23 cellular contexts compared by ENCODE assay signal in the genomic region with DNA sequence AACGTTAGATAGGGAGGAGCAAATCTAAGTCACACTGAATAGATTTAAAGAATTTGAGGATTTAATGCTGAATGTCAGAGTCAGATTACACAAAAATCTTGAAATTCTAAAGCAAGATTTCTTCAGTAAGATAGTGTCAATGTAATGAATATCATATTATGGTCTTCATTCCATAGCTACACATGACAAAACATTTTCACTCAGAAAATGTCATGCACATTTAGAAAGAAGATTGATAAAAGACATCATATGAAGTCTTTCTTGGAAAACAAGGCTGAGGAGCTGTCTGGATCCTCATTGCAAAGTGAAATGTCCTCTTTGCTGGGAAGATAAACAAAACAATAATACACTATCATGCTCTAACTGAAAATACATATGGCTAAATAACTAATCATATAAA.
"Had no signal": no experiment of that assay in that cellular context is flagged by ENCODE, and none has a peak within 500 bp of the region (broad histone marks: within the 10 kb centered on the region; RNA-seq: fewer than 3 reads in every experiment).

No MANE protein-coding gene starts in this region.

- H3K4me1 ChIP-seq: colonic mucosa, esophagus muscularis mucosa, esophagus squamous epithelium, foreskin keratinocyte, gastrocnemius medialis, gastroesophageal sphincter, heart left ventricle, heart right ventricle had no signal

- H3K27me3 ChIP-seq: colonic mucosa, dorsolateral prefrontal cortex, esophagus muscularis mucosa, esophagus squamous epithelium, foreskin keratinocyte, gastrocnemius medialis, gastroesophageal sphincter, heart left ventricle, heart right ventricle had no signal

- H3K27ac ChIP-seq: colonic mucosa, coronary artery, dorsolateral prefrontal cortex, epithelial cell of prostate, esophagus muscularis mucosa, esophagus squamous epithelium, foreskin keratinocyte, gastrocnemius medialis, gastroesophageal sphincter, heart left ventricle, heart right ventricle had no signal

- H3K36me3 ChIP-seq: colonic mucosa, esophagus muscularis mucosa, esophagus squamous epithelium, gastrocnemius medialis, gastroesophageal sphincter, heart left ventricle, heart right ventricle had no signal

- H3K9me3 ChIP-seq: colonic mucosa, esophagus muscularis mucosa, esophagus squamous epithelium, gastrocnemius medialis, gastroesophageal sphincter, heart left ventricle had no signal

- H3K4me3 ChIP-seq: colonic mucosa, coronary artery, dorsolateral prefrontal cortex, esophagus muscularis mucosa, esophagus squamous epithelium, gastrocnemius medialis, gastroesophageal sphincter, heart left ventricle, heart right ventricle had no signal

- DNase-seq: colonic mucosa; cortex of kidney; dermis blood vessel endothelial cell; dorsolateral prefrontal cortex; effector CD4-positive, alpha-beta T cell; effector CD8-positive, alpha-beta T cell; effector memory CD4-positive, alpha-beta T cell; effector memory CD8-positive, alpha-beta T cell; endodermal cell; erythroblast; esophagus squamous epithelium; foreskin fibroblast; foreskin keratinocyte; foreskin melanocyte; gastrocnemius medialis; glutamatergic neuron; head of caudate nucleus; heart left ventricle; heart right ventricle had no signal
